29 cellular contexts compared by ENCODE assay signal in the genomic region with DNA sequence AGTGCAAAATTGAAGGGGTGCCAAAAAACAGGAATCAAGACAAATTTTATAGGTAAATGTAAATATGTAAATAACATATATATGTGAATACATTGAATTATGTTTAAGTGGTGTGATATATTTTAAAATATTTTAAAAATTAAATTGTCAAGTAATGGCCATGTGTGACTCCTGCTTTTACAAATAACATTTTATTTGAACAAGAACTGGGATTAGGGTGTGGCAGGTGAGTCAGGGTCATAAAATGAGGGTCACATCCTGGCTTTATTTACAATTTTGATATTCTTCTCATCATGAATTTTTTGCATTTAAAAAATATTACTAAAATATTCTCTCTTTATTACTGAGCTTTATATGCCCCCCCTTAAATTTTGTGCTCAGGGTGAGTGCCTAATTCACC.
"Had no signal": no experiment of that assay in that cellular context is flagged by ENCODE, and none has a peak within 500 bp of the region (broad histone marks: within the 10 kb centered on the region; RNA-seq: fewer than 3 reads in every experiment).

No MANE protein-coding gene starts in this region.

- H3K4me3 ChIP-seq: adrenal gland, body of pancreas, cardiac muscle cell, colonic mucosa, esophagus squamous epithelium, gastrocnemius medialis, heart left ventricle had no signal

- H3K4me1 ChIP-seq: adrenal gland, body of pancreas, colonic mucosa, esophagus squamous epithelium, gastrocnemius medialis, heart left ventricle had no signal

- H3K9me3 ChIP-seq: adrenal gland, body of pancreas, colonic mucosa, esophagus squamous epithelium, gastrocnemius medialis had no signal

- H3K27me3 ChIP-seq: adrenal gland, body of pancreas, cardiac muscle cell, colonic mucosa, esophagus squamous epithelium, gastrocnemius medialis, heart left ventricle had no signal

- ATAC-seq: activated CD4-positive, alpha-beta T cell treated with anti-CD3 and anti-CD28 coated beads for 36 hours; activated CD8-positive, alpha-beta memory T cell treated with anti-CD3 and anti-CD28 coated beads, Interleukin-2, amount 10 ng/mL, durations not matched to agents 7 days and 5 days; activated CD8-positive, alpha-beta T cell treated with anti-CD3 and anti-CD28 coated beads, Interleukin-2, amount 10 ng/mL, durations not matched to agents 7 days and 5 days; activated naive CD8-positive, alpha-beta T cell treated with anti-CD3 and anti-CD28 coated beads, Interleukin-2, amount 50 U/mL, for 24 hours; body of pancreas; gastrocnemius medialis; heart left ventricle had no signal

- DNase-seq: activated CD4-positive, alpha-beta memory T cell treated with anti-CD3 and anti-CD28 coated beads for 36 hours; activated CD4-positive, alpha-beta T cell treated with anti-CD3 and anti-CD28 coated beads for 36 hours; activated CD4-positive, alpha-beta T cell treated with anti-CD3 and anti-CD28 coated beads, Interleukin-2, amount 10 ng/mL, durations not matched to agents 24 days and 14 days; activated CD4-positive, CD25-positive, alpha-beta regulatory T cell; activated CD4-positive, CD25-positive, alpha-beta regulatory T cell treated with anti-CD3 and anti-CD28 coated beads, Interleukin-2, amount 50 U/mL, for 72 hours; activated CD8-positive, alpha-beta memory T cell treated with anti-CD3 and anti-CD28 coated beads, Interleukin-2, amount 10 ng/mL, durations not matched to agents 7 days and 5 days; activated CD8-positive, alpha-beta memory T cell treated with anti-CD3 and anti-CD28 coated beads, Interleukin-2, amount 50 U/mL, for 4 hours; activated CD8-positive, alpha-beta T cell treated with anti-CD3 and anti-CD28 coated beads, Interleukin-2, amount 10 ng/mL, durations not matched to agents 7 days and 5 days; activated effector memory CD4-positive, alpha-beta T cell treated with anti-CD3 and anti-CD28 coated beads, Interleukin-2, amount 50 U/mL, for 16 hours; activated naive CD4-positive, alpha-beta T cell treated with anti-CD3 and anti-CD28 coated beads for 36 hours; activated naive CD8-positive, alpha-beta T cell treated with anti-CD3 and anti-CD28 coated beads for 36 hours; activated naive CD8-positive, alpha-beta T cell treated with anti-CD3 and anti-CD28 coated beads, Interleukin-2, amount 50 U/mL, for 24 hours; activated T-cell treated with anti-CD3 and anti-CD28 coated beads, Interleukin-2, amount 50 U/mL, for 1 hour; activated T-cell treated with anti-CD3 and anti-CD28 coated beads, Interleukin-2, amount 50 U/mL, for 48 hours; adrenal gland; amygdala; aorta; body of pancreas; central memory CD4-positive, alpha-beta T cell; cerebellar nuclear complex; colonic mucosa; effector CD8-positive, alpha-beta T cell; esophagus squamous epithelium; gastrocnemius medialis; glutamatergic neuron; heart left ventricle; T-helper 2 cell had no signal

- H3K27ac ChIP-seq: adrenal gland, body of pancreas, cardiac muscle cell, colonic mucosa, epithelial cell of prostate, esophagus squamous epithelium, gastrocnemius medialis, heart left ventricle had no signal

- H3K36me3 ChIP-seq: adrenal gland, cardiac muscle cell, colonic mucosa, esophagus squamous epithelium, gastrocnemius medialis, heart left ventricle had no signal
